In the genomic region with DNA sequence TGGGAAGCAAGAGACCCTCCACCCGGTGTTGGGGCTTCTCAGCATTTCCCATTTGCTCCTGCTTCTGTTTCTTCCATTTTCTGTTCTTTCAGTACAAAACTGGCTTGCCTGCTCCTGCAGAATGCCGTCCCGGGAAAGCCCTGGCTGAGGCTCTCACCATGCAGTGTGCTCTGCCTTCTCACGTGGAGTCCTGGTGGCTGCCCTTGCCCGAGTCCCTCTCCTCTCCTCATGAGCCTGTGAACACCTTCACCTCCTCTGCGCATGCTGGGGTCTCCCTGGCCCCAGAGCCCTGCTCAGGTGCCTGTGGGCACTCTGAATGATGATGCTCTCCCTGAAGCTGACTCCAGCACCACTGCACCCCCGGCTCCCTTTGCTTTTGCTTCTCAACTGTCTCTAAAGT, we compare ENCODE assay signal across 30 cellular contexts.
"Had no signal": no experiment of that assay in that cellular context is flagged by ENCODE, and none has a peak within 500 bp of the region (broad histone marks: within the 10 kb centered on the region; RNA-seq: fewer than 3 reads in every experiment).

No MANE protein-coding gene starts in this region.

- H3K9me3 Mint-ChIP-seq: natural killer cell; stimulated activated naive B cell treated with anti-CD40 and anti-IgM and Interleukin-4, amounts not matched to agents 10 μg/mL and 1 μg/mL and 100 μg/mL, for 72 hours had no signal

- H3K9ac ChIP-seq: neural progenitor cell, parathyroid adenoma had no signal

- FAIRE-seq: small intestine had no signal

- H3K9me3 ChIP-seq: neutrophil, ovary, psoas muscle, right lobe of liver, stomach, thoracic aorta, thyroid gland, tibial nerve, upper lobe of right lung, uterus had no signal

- H3K36me3 Mint-ChIP-seq: naive thymus-derived CD4-positive, alpha-beta T cell; natural killer cell; neural progenitor cell; stimulated activated effector memory CD8-positive, alpha-beta T cell treated with anti-CD3 and anti-CD28 coated beads, Interleukin-12 subunit alpha, Interleukin-12 subunit beta, amount 100 ng/mL, for 72 hours; stimulated activated naive B cell treated with anti-CD40 and anti-IgM and Interleukin-4, amounts not matched to agents 10 μg/mL and 1 μg/mL and 100 μg/mL, for 72 hours; type B pancreatic cell had no signal

- H3K4me3 ChIP-seq: neural progenitor cell, ovary, psoas muscle, right lobe of liver, sigmoid colon, stomach, thoracic aorta, thyroid gland, tibial nerve, upper lobe of right lung, uterus had no signal

- H3K27me3 ChIP-seq: neural progenitor cell, neutrophil, ovary, right lobe of liver, sigmoid colon, stomach, thyroid gland, tibial nerve, upper lobe of right lung, uterus had no signal

- H3K4me1 Mint-ChIP-seq: naive thymus-derived CD4-positive, alpha-beta T cell; natural killer cell; nephron; stimulated activated effector memory CD8-positive, alpha-beta T cell treated with anti-CD3 and anti-CD28 coated beads, Interleukin-12 subunit alpha, Interleukin-12 subunit beta, amount 100 ng/mL, for 72 hours; stimulated activated naive B cell treated with anti-CD40 and anti-IgM and Interleukin-4, amounts not matched to agents 10 μg/mL and 1 μg/mL and 100 μg/mL, for 72 hours had no signal

- ATAC-seq: naive thymus-derived CD4-positive, alpha-beta T cell; natural killer cell; psoas muscle; right lobe of liver; stimulated activated effector memory CD8-positive, alpha-beta T cell treated with anti-CD3 and anti-CD28 coated beads, Interleukin-12 subunit alpha, Interleukin-12 subunit beta, amount 100 ng/mL, for 72 hours; stimulated activated naive B cell treated with anti-CD40 and anti-IgM and Interleukin-4, amounts not matched to agents 10 μg/mL and 1 μg/mL and 100 μg/mL, for 72 hours; upper lobe of right lung had no signal

- H3K27me3 Mint-ChIP-seq: naive thymus-derived CD4-positive, alpha-beta T cell; stimulated activated naive B cell treated with anti-CD40 and anti-IgM and Interleukin-4, amounts not matched to agents 10 μg/mL and 1 μg/mL and 100 μg/mL, for 72 hours; stimulated activated naive CD8-positive, alpha-beta T cell treated with anti-CD3 and anti-CD28 coated beads, Interleukin-15, Interleukin-2, amounts not matched to agents 100 ng/mL and 50 ng/mL, for 24 hours; type B pancreatic cell had no signal

- DNase-seq: naive thymus-derived CD4-positive, alpha-beta T cell; natural killer cell; nucleus accumbens; ovary; posterior cingulate gyrus; psoas muscle; right cardiac atrium; right lobe of liver; sigmoid colon; small intestine; stimulated activated CD4-positive, alpha-beta T cell treated with anti-CD3 and anti-CD28 coated beads, Interleukin-15, amount 100 ng/mL, for 24 hours; stimulated activated CD4-positive, alpha-beta T cell treated with anti-CD3 and anti-CD28 coated beads, Interleukin-2, amount 100 ng/mL, for 24 hours; stimulated activated CD4-positive, alpha-beta T cell treated with anti-CD3 and anti-CD28 coated beads, Interleukin-2, amount 100 ng/mL, for 48 hours; stimulated activated CD4-positive, alpha-beta T cell treated with anti-CD3 and anti-CD28 coated beads, Interleukin-4, amount 100 ng/mL, for 24 hours; stimulated activated naive B cell treated with anti-CD40 and anti-IgM and Interleukin-4, amounts not matched to agents 10 μg/mL and 1 μg/mL and 100 μg/mL, for 72 hours; stimulated activated naive CD4-positive, alpha-beta T cell treated with Interleukin-2 at 50 U/mL for 16 hours; stomach; thyroid gland; upper lobe of right lung; uterus had no signal

- H3K4me2 ChIP-seq: neural progenitor cell had no signal

- H3K4me3 Mint-ChIP-seq: naive thymus-derived CD4-positive, alpha-beta T cell; natural killer cell; nephron; neural progenitor cell; stimulated activated effector memory CD8-positive, alpha-beta T cell treated with anti-CD3 and anti-CD28 coated beads, Interleukin-12 subunit alpha, Interleukin-12 subunit beta, amount 100 ng/mL, for 72 hours; stimulated activated naive B cell treated with anti-CD40 and anti-IgM and Interleukin-4, amounts not matched to agents 10 μg/mL and 1 μg/mL and 100 μg/mL, for 72 hours; stimulated activated naive CD8-positive, alpha-beta T cell treated with anti-CD3 and anti-CD28 coated beads, Interleukin-15, Interleukin-2, amounts not matched to agents 100 ng/mL and 50 ng/mL, for 24 hours; type B pancreatic cell had no signal

- H2AFZ ChIP-seq: neural progenitor cell, parathyroid adenoma had no signal

- H3K4me1 ChIP-seq: parathyroid adenoma, psoas muscle, right lobe of liver, sigmoid colon, stomach, thyroid gland, tibial nerve, upper lobe of right lung, uterus had no signal

- H3K27ac ChIP-seq: neural progenitor cell, neutrophil, ovary, parathyroid adenoma, psoas muscle, right lobe of liver, sigmoid colon, stomach, thoracic aorta, thyroid gland, tibial nerve, upper lobe of right lung, uterus had no signal

- H3K27ac Mint-ChIP-seq: naive thymus-derived CD4-positive, alpha-beta T cell; natural killer cell; nephron; neural progenitor cell; progenitor cell of endocrine pancreas; stimulated activated effector memory CD8-positive, alpha-beta T cell treated with anti-CD3 and anti-CD28 coated beads, Interleukin-12 subunit alpha, Interleukin-12 subunit beta, amount 100 ng/mL, for 72 hours; stimulated activated naive B cell treated with anti-CD40 and anti-IgM and Interleukin-4, amounts not matched to agents 10 μg/mL and 1 μg/mL and 100 μg/mL, for 72 hours; stimulated activated naive CD8-positive, alpha-beta T cell treated with anti-CD3 and anti-CD28 coated beads, Interleukin-15, Interleukin-2, amounts not matched to agents 100 ng/mL and 50 ng/mL, for 24 hours; type B pancreatic cell had no signal

- H3K79me2 ChIP-seq: parathyroid adenoma had no signal

- H3K36me3 ChIP-seq: neural progenitor cell, neutrophil, ovary, right lobe of liver, sigmoid colon, stomach, thoracic aorta, thyroid gland, tibial nerve, upper lobe of right lung, uterus had no signal
